In the genomic region with DNA sequence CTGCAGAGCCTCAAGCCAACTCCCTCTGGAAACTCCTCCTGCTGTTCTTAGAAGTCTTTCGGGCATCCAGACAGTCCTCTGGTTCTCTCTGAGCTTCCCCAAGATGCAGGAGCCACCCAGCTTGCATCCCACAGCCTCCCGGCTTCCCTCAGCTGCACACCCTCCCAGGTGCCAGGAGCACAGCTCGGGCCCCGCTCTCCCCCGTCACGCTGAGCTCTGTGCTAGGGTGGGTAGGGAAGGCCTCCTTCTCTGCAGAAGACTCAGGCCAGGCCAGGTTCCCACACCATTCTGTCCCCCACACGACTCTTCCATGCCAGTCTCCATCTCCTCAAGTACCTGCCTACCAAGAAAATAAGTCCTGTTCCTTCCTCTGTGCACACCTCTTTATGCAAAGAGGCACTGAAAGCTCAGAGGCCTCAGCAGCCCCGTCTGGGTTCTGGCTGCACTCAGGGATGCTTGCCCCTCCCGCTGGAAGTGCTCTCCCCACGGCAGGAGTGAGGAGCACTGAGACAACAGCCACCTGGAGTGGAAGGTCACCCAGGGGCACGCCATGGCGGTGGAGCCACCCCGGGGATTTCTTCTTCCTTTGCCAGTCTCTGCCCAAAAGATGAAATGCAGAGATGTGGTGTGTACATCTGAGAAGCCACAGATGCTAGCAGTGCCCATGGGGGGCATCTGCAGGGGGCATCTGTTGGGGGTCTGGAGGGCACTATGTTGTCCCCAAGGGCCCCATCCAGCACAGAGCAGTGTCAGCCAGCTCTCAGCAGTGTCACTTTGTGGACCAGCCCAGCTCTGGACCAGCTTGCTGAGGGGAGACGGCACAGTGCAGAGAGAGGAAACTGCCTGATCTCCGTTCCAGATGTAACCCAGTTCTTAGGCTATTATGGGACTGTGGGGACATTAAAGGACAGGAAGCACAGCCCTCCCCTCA, we compare ENCODE assay signal across 1 cellular context.
TF ChIP-seq lines count a peak whose summit lies in the region.

No MANE protein-coding gene starts in this region.

TF ChIP-seq in WTC11, 78 proteins besides CTCF, POLR2A, EP300 and RAD21 (continued from another document):
- TF ChIP-seq TCF7 (CRISPR knock-in tag; IDR thresholded peaks at IDR 0.05; ENCODE audit: low read depth) (no peak), NR2C2 (CRISPR knock-in tag; IDR thresholded peaks at IDR 0.05) (no peak), GABPB1 (CRISPR knock-in tag; IDR thresholded peaks at IDR 0.05) (no peak), SMAD4 (CRISPR knock-in tag; IDR thresholded peaks at IDR 0.05) (no peak), OVOL2 (CRISPR knock-in tag; IDR thresholded peaks at IDR 0.05; ENCODE audit: borderline replicate concordance) (no peak)
- TF ChIP-seq, protein P1, sequence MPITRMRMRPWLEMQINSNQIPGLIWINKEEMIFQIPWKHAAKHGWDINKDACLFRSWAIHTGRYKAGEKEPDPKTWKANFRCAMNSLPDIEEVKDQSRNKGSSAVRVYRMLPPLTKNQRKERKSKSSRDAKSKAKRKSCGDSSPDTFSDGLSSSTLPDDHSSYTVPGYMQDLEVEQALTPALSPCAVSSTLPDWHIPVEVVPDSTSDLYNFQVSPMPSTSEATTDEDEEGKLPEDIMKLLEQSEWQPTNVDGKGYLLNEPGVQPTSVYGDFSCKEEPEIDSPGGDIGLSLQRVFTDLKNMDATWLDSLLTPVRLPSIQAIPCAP (CRISPR knock-in tag; IDR thresholded peaks at IDR 0.05): no peak
